ENCODE assay signal across 22 cellular contexts in the genomic region with DNA sequence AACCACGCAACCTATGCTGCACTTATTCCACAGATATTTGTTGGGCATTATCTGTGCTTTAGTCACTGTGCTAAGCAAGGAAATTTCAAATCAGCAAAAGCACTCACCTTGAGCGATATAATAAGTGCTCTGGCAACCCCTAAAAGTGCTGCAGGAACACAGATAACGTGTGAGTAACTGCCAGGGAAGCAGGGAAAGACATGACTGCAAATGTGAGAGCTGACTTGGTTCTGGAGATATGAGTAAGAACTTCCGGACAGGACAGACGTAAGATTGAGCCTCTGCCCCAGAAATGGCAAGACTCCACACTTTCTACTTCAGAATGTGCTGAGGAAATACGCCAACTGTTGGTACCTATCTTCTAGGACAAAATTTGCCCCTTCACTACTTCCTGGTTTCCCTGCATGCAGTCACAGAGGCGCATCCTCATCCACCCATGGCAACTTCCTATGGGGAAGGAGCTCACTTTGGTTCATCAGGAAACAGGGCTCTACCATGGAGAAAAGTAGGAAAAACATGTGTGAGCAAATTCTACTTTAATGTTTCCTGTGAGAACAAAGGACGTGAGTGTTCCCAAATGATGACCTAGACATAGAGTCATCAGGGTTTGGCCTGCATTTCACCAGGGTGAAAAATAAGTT. TPM values are rescaled to one million over a fixed set of nuclear protein-coding genes. Genes with fewer than 3 reads are reported as not detected.
A peak's percentile ranks its signal among the peaks of the same experiment; 100 is the strongest.
DNase-seq lines count a peak whose midpoint lies in the region; ATAC-seq and TF ChIP-seq lines count a peak whose summit lies in the region.
"Had no signal": no experiment of that assay in that cellular context is flagged by ENCODE, and none has a peak within 500 bp of the region (broad histone marks: within the 10 kb centered on the region; RNA-seq: fewer than 3 reads in every experiment).

No MANE protein-coding gene starts in this region.

- DNase-seq in mammary epithelial cell (peak; percentile 91), MCF 10A (ENCODE audit: unreplicated experiment) (no peak), amniotic epithelial cell (ENCODE audit: low read depth) (peak; percentile 13), fibroblast of the aortic adventitia (ENCODE audit: low read depth) (peak; percentile 63), COLO668 (lab: John Stamatoyannopoulos, UW; ENCODE audit: unreplicated experiment) (no peak), NCI-H2171 (lab: John Stamatoyannopoulos, UW) (no peak)
- no peak for DNase-seq in activated CD8-positive, alpha-beta memory T cell treated with anti-CD3 and anti-CD28 coated beads, Interleukin-2, amount 50 U/mL, for 4 hours
- DNase-seq: 8988T; activated CD8-positive, alpha-beta memory T cell treated with anti-CD3 and anti-CD28 coated beads, Interleukin-2, amount 10 ng/mL, durations not matched to agents 7 days and 5 days; activated effector memory CD4-positive, alpha-beta T cell treated with Interleukin-2 at 50 U/mL for 16 hours; adrenal gland; C1 segment of cervical spinal cord; left ventricle myocardium inferior; NCI-H2029 treated with DMSO at 0.1 percent for 48 hours; NCI-H526; retina; thyroid gland had no signal

- in situ Hi-C loops in mammary epithelial cell (cut with MboI; ENCODE audit: low sequenced_read_pairs in 2 of 2) = loop anchor here (5.0 to 25.0 kb wide), 3 partner anchors 103 to 425 kb away; no protein-coding TSS in a partner anchor

- H3K27ac ChIP-seq in mammary epithelial cell (ENCODE audit: insufficient read depth, low read depth, low read length) = peak overlapping the region; percentile 76
- H3K27ac ChIP-seq: adrenal gland, gastroesophageal sphincter, left ventricle myocardium inferior, thyroid gland had no signal

- no peaks in the 10 kb centered on the region for H3K27me3 Mint-ChIP-seq in MCF 10A (ENCODE audit: insufficient read depth, unreplicated experiment)

- H3K4me1 ChIP-seq in mammary epithelial cell (ENCODE audit: insufficient read depth, low read length) = peaks cover 22% of the 10 kb centered on the region
- H3K4me1 ChIP-seq: adrenal gland, gastroesophageal sphincter, left ventricle myocardium inferior, thyroid gland had no signal

- H3K27ac Mint-ChIP-seq in MCF 10A (ENCODE audit: low read depth, unreplicated experiment) = no peak overlapping the region
- H3K27ac Mint-ChIP-seq: activated CD8-positive, alpha-beta memory T cell treated with anti-CD3 and anti-CD28 coated beads, Interleukin-2, amount 10 ng/mL, durations not matched to agents 7 days and 5 days; stimulated activated memory B cell treated with anti-CD40 and anti-IgM and Interleukin-4, amounts not matched to agents 10 μg/mL and 1 μg/mL and 100 μg/mL, for 72 hours; T-helper 2 cell treated with Interferon-gamma antibody and Interleukin-4, amounts not matched to agents 5 μg/mL and 100 μg/mL, for 36 hours had no signal

- no peaks in the 10 kb centered on the region for H3K9me3 ChIP-seq in mammary epithelial cell (replicated peaks; ENCODE audit: insufficient read depth, low read length)
- H3K9me3 ChIP-seq: adrenal gland, gastroesophageal sphincter, left ventricle myocardium inferior, thyroid gland had no signal

- H3K27me3 ChIP-seq in mammary epithelial cell (ENCODE audit: insufficient read depth, low read length) = no peaks in the 10 kb centered on the region
- H3K27me3 ChIP-seq: thyroid gland had no signal

- TF ChIP-seq CTCF in mammary epithelial cell (conservative IDR thresholded peaks at IDR 0.05 in 1 of 2, IDR thresholded peaks at IDR 0.05 in 1 of 2; ENCODE audit: extremely low read depth in 1 of 2, insufficient read depth in 1 of 2, low read depth in 1 of 2, low read length in 2 of 2) (no peak), MCF 10A (IDR thresholded peaks at IDR 0.05; ENCODE audit: unreplicated experiment) (no peak), fibroblast of the aortic adventitia (IDR thresholded peaks at IDR 0.05; ENCODE audit: insufficient read depth, low read length) (no peak)

- peak overlapping the region; percentile 82 for H2AFZ ChIP-seq in mammary epithelial cell (ENCODE audit: low read depth, low read length)

- H3K79me2 ChIP-seq in mammary epithelial cell (ENCODE audit: insufficient read depth, low read length) = no peaks in the 10 kb centered on the region

- CTCF ChIA-PET in mammary epithelial cell (lab: Charles Lee; ENCODE audit: low non-redundant PET) = no interaction called here
- CTCF ChIA-PET in MCF 10A (lab: Yijun Ruan, JAX) = interaction anchor here (1.5 to 6.7 kb wide), 3 partner anchors 101 to 319 kb away, joined by 7 to 113 read pairs (median 33); a partner anchor contains a TSS

- dilution Hi-C loops in mammary epithelial cell (cut with HindIII; ENCODE audit: low sequenced_read_pairs) = no loop called here

- BruUV-seq in mammary epithelial cell (replicated peaks; lab: Mats Ljungman, UMichigan) = TSS peak; percentile 95
- no TSS peak for BruUV-seq in MCF 10A (replicated peaks; lab: Mats Ljungman, UMichigan)

- POLR2A ChIA-PET in MCF 10A (lab: Yijun Ruan, JAX) = interaction anchor here (0.6 kb wide), 1 partner anchor 314 kb away, joined by 3 read pairs; no protein-coding TSS in a partner anchor

- H3K4me3 ChIP-seq in mammary epithelial cell (replicated peaks in 1 of 3; ENCODE audit: insufficient read depth in 1 of 3, low read depth in 2 of 3, low read length in 3 of 3) (no peak overlapping the region), fibroblast of the aortic adventitia (ENCODE audit: low read depth, low read length) (no peak overlapping the region)
- H3K4me3 ChIP-seq: adrenal gland, gastroesophageal sphincter, left ventricle myocardium inferior, thyroid gland had no signal

- H3K4me3 Mint-ChIP-seq in MCF 10A (ENCODE audit: unreplicated experiment) = no peak overlapping the region
- H3K4me3 Mint-ChIP-seq: activated CD8-positive, alpha-beta memory T cell treated with anti-CD3 and anti-CD28 coated beads, Interleukin-2, amount 10 ng/mL, durations not matched to agents 7 days and 5 days; central memory CD8-positive, alpha-beta T cell; stimulated activated memory B cell treated with anti-CD40 and anti-IgM and Interleukin-4, amounts not matched to agents 10 μg/mL and 1 μg/mL and 100 μg/mL, for 72 hours; T-helper 2 cell treated with Interferon-gamma antibody and Interleukin-4, amounts not matched to agents 5 μg/mL and 100 μg/mL, for 36 hours had no signal

- H3K36me3 Mint-ChIP-seq in MCF 10A (ENCODE audit: insufficient read depth, unreplicated experiment) = no peaks in the 10 kb centered on the region
- H3K36me3 Mint-ChIP-seq: activated CD8-positive, alpha-beta memory T cell treated with anti-CD3 and anti-CD28 coated beads, Interleukin-2, amount 10 ng/mL, durations not matched to agents 7 days and 5 days; stimulated activated memory B cell treated with anti-CD40 and anti-IgM and Interleukin-4, amounts not matched to agents 10 μg/mL and 1 μg/mL and 100 μg/mL, for 72 hours had no signal

- intact Hi-C loops in mammary epithelial cell (cut with micrococcal nuclease) = loop anchor here (5.0 to 10.0 kb wide), 4 partner anchors 213 to 618 kb away; no protein-coding TSS in a partner anchor
- intact Hi-C loops in MCF 10A (cut with micrococcal nuclease) = loop anchor here (5.0 kb wide), 1 partner anchor 423 kb away; no protein-coding TSS in a partner anchor

- 70% methylated on average over 8 of the region's 8 CpGs for WGBS in mammary epithelial cell (ENCODE audit: low coverage, missing lambda C conversion rate)

- no peaks in the 10 kb centered on the region for H4K20me1 ChIP-seq in mammary epithelial cell (ENCODE audit: insufficient read depth, low read length)

- H3K4me2 ChIP-seq in mammary epithelial cell (ENCODE audit: insufficient read depth, low read depth, low read length) = peak overlapping the region; percentile 24

- H3K9me3 Mint-ChIP-seq in MCF 10A (ENCODE audit: unreplicated experiment) = no peaks in the 10 kb centered on the region
- H3K9me3 Mint-ChIP-seq: central memory CD8-positive, alpha-beta T cell; stimulated activated memory B cell treated with anti-CD40 and anti-IgM and Interleukin-4, amounts not matched to agents 10 μg/mL and 1 μg/mL and 100 μg/mL, for 72 hours; T-helper 2 cell treated with Interferon-gamma antibody and Interleukin-4, amounts not matched to agents 5 μg/mL and 100 μg/mL, for 36 hours had no signal

- no peaks in the 10 kb centered on the region for H3K36me3 ChIP-seq in mammary epithelial cell (ENCODE audit: insufficient read depth, low read length)
- H3K36me3 ChIP-seq: adrenal gland, gastroesophageal sphincter, left ventricle myocardium inferior, thyroid gland had no signal

- peaks cover 12% of the 10 kb centered on the region for H3K4me1 Mint-ChIP-seq in MCF 10A (ENCODE audit: insufficient read depth, unreplicated experiment)
- H3K4me1 Mint-ChIP-seq: activated CD8-positive, alpha-beta memory T cell treated with anti-CD3 and anti-CD28 coated beads, Interleukin-2, amount 10 ng/mL, durations not matched to agents 7 days and 5 days; central memory CD8-positive, alpha-beta T cell; stimulated activated memory B cell treated with anti-CD40 and anti-IgM and Interleukin-4, amounts not matched to agents 10 μg/mL and 1 μg/mL and 100 μg/mL, for 72 hours had no signal

- peak overlapping the region; percentile 46 for H3K9ac ChIP-seq in mammary epithelial cell (ENCODE audit: insufficient read depth, low read length)

- ATAC-seq in HG02981 (IDR thresholded peaks at IDR 0.05; ENCODE audit: unreplicated experiment) = no peak
- ATAC-seq: activated CD8-positive, alpha-beta memory T cell treated with anti-CD3 and anti-CD28 coated beads, Interleukin-2, amount 10 ng/mL, durations not matched to agents 7 days and 5 days; gastroesophageal sphincter; stimulated activated memory B cell treated with anti-CD40 and anti-IgM and Interleukin-4, amounts not matched to agents 10 μg/mL and 1 μg/mL and 100 μg/mL, for 72 hours had no signal

RNA-seq across cellular contexts. Expression of a gene that starts 41.7 kb away (rescaled TPM):
- not detected for total RNA-seq in mammary epithelial cell
- 0.15 TPM for polyA plus RNA-seq in mammary epithelial cell
- not detected for polyA minus RNA-seq in mammary epithelial cell
- total RNA-seq in MCF 10A (2022) = 0.09 TPM in 1 of 2 replicates, not detected in the other
- 0.09 and 1.1 TPM in 2 replicates for total RNA-seq in fibroblast of the aortic adventitia (ENCODE audit: low replicate concordance)
- total RNA-seq: activated CD8-positive, alpha-beta memory T cell treated with anti-CD3 and anti-CD28 coated beads, Interleukin-2, amount 10 ng/mL, durations not matched to agents 7 days and 5 days had no signal

Comparison
In these comparisons a context has a peak if more than half of its experiments do, and no peak if none do; other contexts are left out.
1. DNase-seq: peak in mammary epithelial cell (single experiment), amniotic epithelial cell (single experiment) and fibroblast of the aortic adventitia (single experiment); none in MCF 10A (single experiment), activated CD8-positive, alpha-beta memory T cell treated with anti-CD3 and anti-CD28 coated beads, Interleukin-2, amount 50 U/mL, for 4 hours (single experiment), COLO668 (single experiment) and NCI-H2171 (single experiment).